9 cellular contexts compared by ENCODE assay signal in the genomic region with DNA sequence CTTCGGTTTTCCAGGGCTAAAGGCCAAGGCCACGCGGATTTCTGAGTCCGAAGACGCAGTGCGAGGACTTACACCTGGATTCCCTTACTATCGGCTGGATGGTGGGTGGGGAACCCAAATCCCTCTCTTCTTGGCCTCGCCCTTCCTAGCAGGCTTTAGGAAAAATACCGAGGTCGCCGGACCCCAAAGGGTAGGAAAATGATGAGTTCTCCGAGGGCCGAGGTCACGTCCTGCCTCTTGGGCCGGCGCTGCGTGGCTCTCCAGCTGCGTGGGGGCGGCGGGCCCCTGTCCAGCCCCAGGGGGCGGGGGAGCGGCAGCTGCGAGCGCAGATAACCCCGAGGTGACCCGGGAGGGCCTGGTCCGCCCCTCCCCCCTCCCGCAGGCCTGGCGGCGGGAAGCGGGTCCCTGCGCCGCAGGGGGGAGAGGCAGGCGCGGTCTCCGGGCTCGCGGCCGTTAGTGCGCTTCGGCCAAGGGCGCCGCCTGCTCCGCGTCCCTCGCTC. TPM values are rescaled to one million over a fixed set of nuclear protein-coding genes. Genes with fewer than 3 reads are reported as not detected.
DNase-seq lines count a peak whose midpoint lies in the region; ATAC-seq and TF ChIP-seq lines count a peak whose summit lies in the region.
"Had no signal": no experiment of that assay in that cellular context is flagged by ENCODE, and none has a peak within 500 bp of the region (broad histone marks: within the 10 kb centered on the region; RNA-seq: fewer than 3 reads in every experiment).

No MANE protein-coding gene starts in this region.

- H2AK9ac ChIP-seq in IMR-90 (replicated peaks; ENCODE audit: low read depth, low read length, poor library complexity) = no peak overlapping the region

- H3K79me1 ChIP-seq in IMR-90 (ENCODE audit: low read depth in 1 of 2, low read length in 2 of 2) = no peaks in the 10 kb centered on the region

- H3K9me1 ChIP-seq in IMR-90 (ENCODE audit: insufficient read depth, low read length) = no peaks in the 10 kb centered on the region

- no peaks in the 10 kb centered on the region for H3K36me3 ChIP-seq in SK-N-SH (replicated peaks in 1 of 2; ENCODE audit: control insufficient read depth in 1 of 2, insufficient read depth in 2 of 2, low read length in 1 of 2)
- H3K36me3 ChIP-seq in IMR-90 (ENCODE audit: control insufficient read depth, insufficient read depth, low read length) = no peaks in the 10 kb centered on the region
- no peaks in the 10 kb centered on the region for H3K36me3 ChIP-seq in gastrocnemius medialis
- H3K36me3 ChIP-seq in ovary = no peaks in the 10 kb centered on the region

- H4K91ac ChIP-seq in IMR-90 (ENCODE audit: insufficient read depth, low read depth, low read length) = no peak overlapping the region

- H3K4me2 ChIP-seq in SK-N-SH = peak overlapping the region; percentile 66; the same call in 1 of the 2 replicates
- no peak overlapping the region; the same call in 1 of the 2 replicates for H3K4me2 ChIP-seq in IMR-90 (ENCODE audit: low read depth, low read length)

- no peak overlapping the region for H3K27ac ChIP-seq in SK-N-SH (ENCODE audit: low read depth in 2 of 2, low read length in 1 of 2)
- H3K27ac ChIP-seq in IMR-90 (ENCODE audit: insufficient read depth, low read length) = no peak overlapping the region
- H3K27ac ChIP-seq in coronary artery = no peak overlapping the region
- H3K27ac ChIP-seq in gastrocnemius medialis = no peak overlapping the region
- no peak overlapping the region for H3K27ac ChIP-seq in ovary

- H4K20me1 ChIP-seq in SK-N-SH (ENCODE audit: insufficient read depth) (no peaks in the 10 kb centered on the region), IMR-90 (ENCODE audit: insufficient read depth, low read length) (0 out of 2 replicates have a peak, but pooled peaks cover 3% of the 10 kb centered on the region)

- no peak overlapping the region for H2BK15ac ChIP-seq in IMR-90 (ENCODE audit: low read depth, low read length)

- peaks cover 0 to 8% of the 10 kb centered on the region in 2 experiments; a peak in 2 of 4 replicates for H3K4me1 ChIP-seq in SK-N-SH (ENCODE audit: control insufficient read depth in 1 of 2, insufficient read depth in 2 of 2, low read depth in 1 of 2, low read length in 1 of 2)
- peaks cover 2% of the 10 kb centered on the region; the same call in 1 of the 2 replicates for H3K4me1 ChIP-seq in IMR-90 (ENCODE audit: control insufficient read depth, insufficient read depth, low read length)
- peaks cover 25 to 26% of the 10 kb centered on the region in 2 donors for H3K4me1 ChIP-seq in gastrocnemius medialis
- peaks cover 15% of the 10 kb centered on the region for H3K4me1 ChIP-seq in ovary (ENCODE audit: insufficient read depth)

- H3K56ac ChIP-seq in IMR-90 (ENCODE audit: extremely low read depth, insufficient read depth, low read length) = no peak overlapping the region

- no peak overlapping the region for H2BK120ac ChIP-seq in IMR-90 (ENCODE audit: low read depth, low read length)

- no peak overlapping the region for H4K8ac ChIP-seq in IMR-90 (ENCODE audit: low read depth in 2 of 2, low read length in 2 of 2)

- H2BK5ac ChIP-seq in IMR-90 (ENCODE audit: low read depth, low read length, poor library complexity, severe bottlenecking) = no peak overlapping the region

- no peak overlapping the region for H3K4me3 ChIP-seq in SK-N-SH (ENCODE audit: low read depth in 2 of 2, low read length in 1 of 2)
- H3K4me3 ChIP-seq in IMR-90 (ENCODE audit: insufficient read depth, low read depth, low read length) = no peak overlapping the region
- peak overlapping the region; percentile 71 for H3K4me3 ChIP-seq in coronary artery
- peak overlapping the region in 3 of 4 donors; percentile 30 to 50 (median 37) for H3K4me3 ChIP-seq in gastrocnemius medialis
- H3K4me3 ChIP-seq in ovary = no peak overlapping the region

- CTCF ChIA-PET in SK-N-SH (lab: Yijun Ruan, JAX) (interaction anchor here (0.7 to 5.1 kb wide), 11 partner anchors 10 to 839 kb away, joined by 3 to 110 read pairs (median 19); no protein-coding TSS in a partner anchor), IMR-90 (lab: Yijun Ruan, JAX) (no interaction called here)

- WGBS in SK-N-SH (ENCODE audit: low lambda C conversion rate) = 35% methylated on average over 8 of the region's 46 CpGs
- 0% methylated on average over 1 of the region's 46 CpGs; no CpG with 5 or more reads in 1 of the 2 experiments for WGBS in IMR-90 (ENCODE audit: extremely low coverage in 2 of 2, insufficient read length in 1 of 2), 2 experiments
- WGBS in ovary, 3 donors = 1 to 3% (median 2%) methylated on average over 16 to 45 of the region's 46 CpGs

- TF ChIP-seq CTCF in SK-N-SH (IDR thresholded peaks at IDR 0.05) = no peak
- no peak for TF ChIP-seq CTCF in IMR-90 (conservative IDR thresholded peaks at IDR 0.05; ENCODE audit: low read depth, low read length)
- TF ChIP-seq CTCF in coronary artery (IDR thresholded peaks at IDR 0.05) = no peak
- TF ChIP-seq CTCF in gastrocnemius medialis (IDR thresholded peaks at IDR 0.05 in 4 of 5, conservative IDR thresholded peaks at IDR 0.05 in 1 of 5) = no peak
- TF ChIP-seq CTCF in ovary (IDR thresholded peaks at IDR 0.05) = no peak

- no peak overlapping the region; the same call in 1 of the 2 replicates for H2AFZ ChIP-seq in SK-N-SH (ENCODE audit: low read depth)
- peak overlapping the region; percentile 18 for H2AFZ ChIP-seq in IMR-90 (replicated peaks; ENCODE audit: low read length, poor library complexity)

- H3K9me3 ChIP-seq in SK-N-SH = no peaks in the 10 kb centered on the region
- no peaks in the 10 kb centered on the region; the same call in 1 of the 2 replicates for H3K9me3 ChIP-seq in IMR-90 (ENCODE audit: control insufficient read depth, insufficient read depth, low read length)
- H3K9me3 ChIP-seq in gastrocnemius medialis = no peaks in the 10 kb centered on the region
- no peaks in the 10 kb centered on the region for H3K9me3 ChIP-seq in ovary

- H3K79me2 ChIP-seq in SK-N-SH (ENCODE audit: insufficient read depth) = no peaks in the 10 kb centered on the region

- H2BK20ac ChIP-seq in IMR-90 (ENCODE audit: low read depth, low read length) = no peak overlapping the region

- intact Hi-C loops in IMR-90 (cut with micrococcal nuclease) = no loop called here
- intact Hi-C loops in gastrocnemius medialis (cut with DNase I; ENCODE audit: low total_unique reads) = no loop called here
- intact Hi-C loops in ovary (cut with DNase I) = loop anchor here in 3 of 4 donors (5.0 to 10.0 kb wide), 3 partner anchors 420 to 830 kb away; no protein-coding TSS in a partner anchor

- no peaks in the 10 kb centered on the region for H3F3A ChIP-seq in SK-N-SH (replicated peaks; ENCODE audit: insufficient read depth)

- POLR2A ChIA-PET in SK-N-SH (lab: Yijun Ruan, JAX) = no interaction called here
- POLR2A ChIA-PET in IMR-90 (lab: Charles Lee; ENCODE audit: unreplicated experiment) = no interaction called here

- no peak overlapping the region for H3K9ac ChIP-seq in SK-N-SH
- H3K9ac ChIP-seq in IMR-90 (ENCODE audit: low read depth, low read length) = no peak overlapping the region

- TF ChIP-seq EP300 in SK-N-SH (IDR thresholded peaks at IDR 0.05; ENCODE audit: borderline replicate concordance in 1 of 2, low read depth in 1 of 2, low read length in 1 of 2) = no peak
- no peak for TF ChIP-seq EP300 in ovary (IDR thresholded peaks at IDR 0.05)

- no peak overlapping the region for H4K5ac ChIP-seq in IMR-90 (ENCODE audit: low read depth, low read length)

- no peak overlapping the region for H3K4ac ChIP-seq in IMR-90 (ENCODE audit: low read depth, low read length)

- no TSS peak for BruUV-seq in IMR-90 (replicated peaks; lab: Mats Ljungman, UMichigan)

- H2AK5ac ChIP-seq in IMR-90 (ENCODE audit: low read depth, low read length) = no peak overlapping the region

- in situ Hi-C loops in IMR-90 (cut with MboI; ENCODE audit: low sequenced_read_pairs) (loop anchor here (5.0 to 25.0 kb wide), 3 partner anchors 417 to 1252 kb away; no protein-coding TSS in a partner anchor), gastrocnemius medialis (cut with MboI; ENCODE audit: low sequenced_read_pairs in 4 of 4) (loop anchor here in 1 of 4 donors (5.0 kb wide), 1 partner anchor 417 kb away; no protein-coding TSS in a partner anchor)

- dilution Hi-C loops in IMR-90 (cut with HindIII; ENCODE audit: low sequenced_read_pairs, unreplicated experiment) = no loop called here

- no peak overlapping the region for H3K14ac ChIP-seq in IMR-90 (replicated peaks; ENCODE audit: low read depth, low read length)

- no peak overlapping the region for H3K18ac ChIP-seq in IMR-90 (ENCODE audit: low read depth, low read length)

- ATAC-seq in SK-N-SH treated with all-trans-retinoic acid at 6 μM for 48 hours = no peak
- no peak for ATAC-seq in IMR-90 (ENCODE audit: low read depth)
- ATAC-seq in gastrocnemius medialis = no peak
- ATAC-seq in GM18519 (IDR thresholded peaks at IDR 0.05; ENCODE audit: low FRiP score, unreplicated experiment) = no peak
- no peak for ATAC-seq in HG03571 (IDR thresholded peaks at IDR 0.05; ENCODE audit: unreplicated experiment)

- DNase-seq in SK-N-SH (peak; percentile 59), IMR-90 (no peak), coronary artery (ENCODE audit: low spot score) (no peak), gastrocnemius medialis (no peak), ovary (no peak)

- H3K9me2 ChIP-seq in SK-N-SH = no peaks in the 10 kb centered on the region

- TF ChIP-seq RAD21 in SK-N-SH (IDR thresholded peaks at IDR 0.05; ENCODE audit: low read length) = no peak
- TF ChIP-seq RAD21 in IMR-90 (IDR thresholded peaks at IDR 0.05; ENCODE audit: low read length) = no peak

- no peak overlapping the region for H3K23ac ChIP-seq in IMR-90 (ENCODE audit: low read depth, low read length)

- TF ChIP-seq POLR2A in IMR-90 (IDR thresholded peaks at IDR 0.05; ENCODE audit: low read depth, low read length) (no peak), gastrocnemius medialis (IDR thresholded peaks at IDR 0.05) (no peak), ovary (IDR thresholded peaks at IDR 0.05) (no peak)

- peaks cover 85% of the 10 kb centered on the region for H3K27me3 ChIP-seq in SK-N-SH (ENCODE audit: insufficient read depth)
- peaks cover 86% of the 10 kb centered on the region for H3K27me3 ChIP-seq in IMR-90 (ENCODE audit: control insufficient read depth, insufficient read depth, low read length)
- H3K27me3 ChIP-seq in gastrocnemius medialis = peaks cover 93 to 97% (median 97%) of the 10 kb centered on the region in 3 donors
- peaks cover 16% of the 10 kb centered on the region for H3K27me3 ChIP-seq in ovary

RNA-seq across cellular contexts. Expression of gene HMX3, which starts 0.8 kb away (rescaled TPM):
- not detected in 2 replicates for polyA plus RNA-seq in SK-N-SH (2012; rRNA removed)
- not detected in 2 replicates for polyA plus RNA-seq in SK-N-SH (2012; cell fraction: cytosol; rRNA removed)
- polyA plus RNA-seq in SK-N-SH (2012; cell fraction: nucleus; rRNA removed) = not detected in 2 replicates
- total RNA-seq in IMR-90 (2012; rRNA removed) = not detected in 2 replicates
- not detected in 2 replicates for polyA plus RNA-seq in IMR-90 (2012; rRNA removed)
- not detected in 2 replicates for polyA plus RNA-seq in IMR-90 (2012; cell fraction: cytosol; rRNA removed)
- polyA plus RNA-seq in IMR-90 (2012; cell fraction: nucleus; rRNA removed; ENCODE audit: low replicate concordance) = not detected in 2 replicates
- total RNA-seq in gastrocnemius medialis = not detected
- total RNA-seq in ovary = under 1 TPM in 1 of 7 donors, not detected in 6; 0.23 TPM
- polyA plus RNA-seq in ovary = not detected
- total RNA-seq: epithelial cell of proximal tubule had no signal

RNA-seq across cellular contexts. Expression of gene HMX2, which starts 13.0 kb away (rescaled TPM):
- not detected in 2 replicates for polyA plus RNA-seq in SK-N-SH (2012; rRNA removed)
- polyA plus RNA-seq in SK-N-SH (2012; cell fraction: cytosol; rRNA removed) = not detected in 2 replicates
- polyA plus RNA-seq in SK-N-SH (2012; cell fraction: nucleus; rRNA removed) = not detected in 2 replicates
- total RNA-seq in IMR-90 (2012; rRNA removed) = not detected in 2 replicates
- polyA plus RNA-seq in IMR-90 (2012; rRNA removed) = not detected in 2 replicates
- not detected in 2 replicates for polyA plus RNA-seq in IMR-90 (2012; cell fraction: cytosol; rRNA removed)
- polyA plus RNA-seq in IMR-90 (2012; cell fraction: nucleus; rRNA removed; ENCODE audit: low replicate concordance) = not detected in 2 replicates
- total RNA-seq in gastrocnemius medialis = not detected
- total RNA-seq in ovary = not detected
- not detected for polyA plus RNA-seq in ovary
- total RNA-seq: epithelial cell of proximal tubule had no signal

RNA-seq across cellular contexts. Expression of gene BUB3, which starts 19.2 kb away (rescaled TPM):
- polyA plus RNA-seq in SK-N-SH (2012; rRNA removed) = 202 and 209 TPM in 2 replicates
- 122 and 171 TPM in 2 replicates for polyA plus RNA-seq in SK-N-SH (2012; cell fraction: cytosol; rRNA removed)
- 193 and 249 TPM in 2 replicates for polyA plus RNA-seq in SK-N-SH (2012; cell fraction: nucleus; rRNA removed)
- total RNA-seq in IMR-90 (2012; rRNA removed) = 346 and 384 TPM in 2 replicates
- 214 and 215 TPM in 2 replicates for polyA plus RNA-seq in IMR-90 (2012; rRNA removed)
- 202 and 203 TPM in 2 replicates for polyA plus RNA-seq in IMR-90 (2012; cell fraction: cytosol; rRNA removed)
- polyA plus RNA-seq in IMR-90 (2012; cell fraction: nucleus; rRNA removed; ENCODE audit: low replicate concordance) = 205 and 239 TPM in 2 replicates
- 10 to 100 TPM; 43.0 to 84.0 (median 49.2) TPM for total RNA-seq in gastrocnemius medialis
- 10 to 100 TPM; 56.0 to 63.1 (median 61.6) TPM for total RNA-seq in ovary
- 10 to 100 TPM; 54.8 to 57.0 TPM for polyA plus RNA-seq in ovary

Comparison
In these comparisons a context has a peak if more than half of its experiments do, and no peak if none do; other contexts are left out.
1. H3K4me3 ChIP-seq: peak in coronary artery (single experiment) and gastrocnemius medialis (3 of 4); none in SK-N-SH (0 of 2), IMR-90 (single experiment) and ovary (single experiment).
2. intact Hi-C loops: an anchor here in ovary (5.0 to 10.0 kb wide); none called in IMR-90 and gastrocnemius medialis.